Comparison of ENCODE assay signal across 31 cellular contexts in genomic region chr4:18930487-18930886, GRCh38.
"Had no signal": no experiment of that assay in that cellular context is flagged by ENCODE, and none has a peak within 500 bp of the region (broad histone marks: within the 10 kb centered on the region; RNA-seq: fewer than 3 reads in every experiment).

No MANE protein-coding gene starts in this region.

- H3K9me3 ChIP-seq: ascending aorta, Peyer's patch, SJSA1 had no signal

- H3K27me3 ChIP-seq: ascending aorta, breast epithelium, Peyer's patch, SJSA1 had no signal

- DNase-seq: activated CD4-positive, alpha-beta T cell treated with anti-CD3 and anti-CD28 coated beads, Interleukin-2, amount 10 ng/mL, durations not matched to agents 24 days and 14 days; activated CD4-positive, alpha-beta T cell treated with anti-CD3 and anti-CD28 coated beads, Interleukin-2, amount 50 U/mL, for 4 hours; activated CD8-positive, alpha-beta T cell treated with anti-CD3 and anti-CD28 coated beads for 36 hours; activated gamma-delta T cell; activated naive CD4-positive, alpha-beta T cell treated with Interleukin-2 at 50 U/mL for 16 hours; activated naive CD8-positive, alpha-beta T cell treated with anti-CD3 and anti-CD28 coated beads, Interleukin-2, amount 10 ng/mL, durations not matched to agents 7 days and 5 days; activated T-cell treated with anti-CD3 and anti-CD28 coated beads, Interleukin-2, amount 50 U/mL, for 1 hour; activated T-cell treated with anti-CD3 and anti-CD28 coated beads, Interleukin-2, amount 50 U/mL, for 72 hours; amygdala; NCI-H1092 treated with DMSO at 0.1 percent for 48 hours; NCI-H1417; NCI-H146; NCI-H187; NCI-H2029 treated with DMSO at 0.1 percent for 48 hours; NCI-H2107; NCI-H226; NCI-H446 treated with DMSO at 0.1 percent for 48 hours; NCI-H524; NCI-H69; NCI-H82; PC-3; Peyer's patch; RPMI8226; SHP77 treated with DMSO at 0.1 percent for 48 hours; T1000 had no signal

- FAIRE-seq: K562, TTC549 had no signal

- ATAC-seq: activated CD8-positive, alpha-beta T cell treated with anti-CD3 and anti-CD28 coated beads for 36 hours; activated T-cell treated with anti-CD3 and anti-CD28 coated beads, Interleukin-2, amount 50 U/mL, for 72 hours; activated T-helper 17 cell treated with anti-CD3 and anti-CD28 coated beads, Interleukin-2, amount 50 U/mL, for 72 hours; K562; PC-3 had no signal

- H3K4me3 ChIP-seq: ascending aorta, breast epithelium, K562, Peyer's patch, SJSA1 had no signal

- H3K27ac ChIP-seq: ascending aorta, breast epithelium, Peyer's patch, SJSA1 had no signal

- H3K4me1 ChIP-seq: ascending aorta, breast epithelium, Peyer's patch, SJSA1 had no signal

- H3K36me3 ChIP-seq: ascending aorta, breast epithelium, Peyer's patch, SJSA1 had no signal
